In the genomic region with DNA sequence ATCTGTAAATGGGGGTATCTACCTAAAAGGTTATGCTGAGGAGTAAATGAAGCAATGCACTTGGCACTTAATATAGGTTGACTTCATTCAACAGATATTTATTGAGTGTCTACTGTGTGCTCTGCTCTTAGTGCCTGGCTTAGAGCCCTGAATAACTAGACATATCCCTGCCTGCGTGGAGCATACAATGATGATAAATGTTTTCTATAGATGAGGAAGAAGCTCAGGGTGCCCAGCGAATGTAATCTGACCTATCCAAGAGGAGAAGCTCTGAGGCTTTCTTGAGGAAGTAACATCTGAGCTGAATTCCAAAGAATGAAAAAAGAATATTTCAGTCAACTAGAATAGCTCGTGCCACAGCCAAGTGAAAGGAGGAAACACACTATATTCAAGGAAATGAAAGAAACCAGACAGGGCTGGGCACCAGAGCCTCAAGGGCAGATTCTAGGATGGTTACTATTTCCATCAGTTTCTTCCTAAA, we compare ENCODE assay signal across 1 cellular context.
TF ChIP-seq lines count a peak whose summit lies in the region.

No MANE protein-coding gene starts in this region.

TF ChIP-seq in IMR-90, 13 proteins besides CTCF, POLR2A, EP300 and RAD21:
- TF ChIP-seq, protein P1, sequence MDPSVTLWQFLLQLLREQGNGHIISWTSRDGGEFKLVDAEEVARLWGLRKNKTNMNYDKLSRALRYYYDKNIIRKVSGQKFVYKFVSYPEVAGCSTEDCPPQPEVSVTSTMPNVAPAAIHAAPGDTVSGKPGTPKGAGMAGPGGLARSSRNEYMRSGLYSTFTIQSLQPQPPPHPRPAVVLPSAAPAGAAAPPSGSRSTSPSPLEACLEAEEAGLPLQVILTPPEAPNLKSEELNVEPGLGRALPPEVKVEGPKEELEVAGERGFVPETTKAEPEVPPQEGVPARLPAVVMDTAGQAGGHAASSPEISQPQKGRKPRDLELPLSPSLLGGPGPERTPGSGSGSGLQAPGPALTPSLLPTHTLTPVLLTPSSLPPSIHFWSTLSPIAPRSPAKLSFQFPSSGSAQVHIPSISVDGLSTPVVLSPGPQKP (IDR thresholded peaks at IDR 0.05; ENCODE audit: borderline replicate concordance, low read depth, low read length) = no peak
- TF ChIP-seq, protein P2, sequence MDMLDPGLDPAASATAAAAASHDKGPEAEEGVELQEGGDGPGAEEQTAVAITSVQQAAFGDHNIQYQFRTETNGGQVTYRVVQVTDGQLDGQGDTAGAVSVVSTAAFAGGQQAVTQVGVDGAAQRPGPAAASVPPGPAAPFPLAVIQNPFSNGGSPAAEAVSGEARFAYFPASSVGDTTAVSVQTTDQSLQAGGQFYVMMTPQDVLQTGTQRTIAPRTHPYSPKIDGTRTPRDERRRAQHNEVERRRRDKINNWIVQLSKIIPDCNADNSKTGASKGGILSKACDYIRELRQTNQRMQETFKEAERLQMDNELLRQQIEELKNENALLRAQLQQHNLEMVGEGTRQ (IDR thresholded peaks at IDR 0.05; ENCODE audit: low read depth, low read length) = no peak
- TF ChIP-seq CHD1 (IDR thresholded peaks at IDR 0.05; ENCODE audit: low read depth, low read length) (no peak), MAFK (IDR thresholded peaks at IDR 0.05; ENCODE audit: low read depth, low read length) (no peak), NFE2L2 (IDR thresholded peaks at IDR 0.05; ENCODE audit: low read depth, low read length) (no peak), RFX5 (IDR thresholded peaks at IDR 0.05; ENCODE audit: low read depth, low read length) (no peak), CEBPB (IDR thresholded peaks at IDR 0.05; ENCODE audit: low read depth, low read length) (no peak), MXI1 (IDR thresholded peaks at IDR 0.05; ENCODE audit: borderline replicate concordance, low read depth, low read length) (no peak), FOS (IDR thresholded peaks at IDR 0.05; ENCODE audit: low read depth, low read length) (no peak), BHLHE40 (IDR thresholded peaks at IDR 0.05; ENCODE audit: low read depth, low read length) (no peak), SMC3 (IDR thresholded peaks at IDR 0.05; ENCODE audit: low read depth, low read length) (no peak), RCOR1 (IDR thresholded peaks at IDR 0.05; ENCODE audit: insufficient replicate concordance, low read length) (no peak), MAZ (IDR thresholded peaks at IDR 0.05; ENCODE audit: borderline replicate concordance, low read depth, low read length) (no peak)
